Comparison of ENCODE assay signal across 2 cellular contexts in the genomic region with DNA sequence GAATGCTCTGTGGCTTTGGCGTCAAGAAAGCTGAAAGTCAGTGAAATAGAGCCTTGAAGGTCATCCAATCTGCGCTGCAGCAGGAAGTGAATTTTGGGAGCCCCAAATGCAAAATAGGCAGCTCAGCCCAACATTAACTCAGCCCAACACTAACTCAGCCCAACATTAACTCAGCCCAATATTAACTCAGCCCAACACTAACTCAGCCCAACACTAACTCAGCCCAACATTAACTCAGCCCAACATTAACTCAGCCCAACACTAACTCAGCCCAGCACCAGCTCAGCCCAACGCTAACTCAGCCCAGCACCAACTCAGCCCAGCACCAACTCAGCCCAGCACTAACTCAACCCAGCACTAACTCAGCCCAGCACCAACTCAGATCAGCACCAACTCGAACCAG.
A peak's percentile ranks its signal among the peaks of the same experiment; 100 is the strongest.
TF ChIP-seq lines count a peak whose summit lies in the region.

No MANE protein-coding gene starts in this region.

TF ChIP-seq in HEK293, 187 proteins besides CTCF, POLR2A, EP300 and RAD21 (continued from another document and continues in another):
- TF ChIP-seq ZNF670 (tag by site-specific recombination; IDR thresholded peaks at IDR 0.05; ENCODE audit: low read depth) (no peak), ZNF211 (tag by site-specific recombination; IDR thresholded peaks at IDR 0.05; ENCODE audit: low read depth) (no peak), REPIN1 (tag by site-specific recombination; IDR thresholded peaks at IDR 0.05; ENCODE audit: low read depth) (no peak), ZNF24 (tag by site-specific recombination; IDR thresholded peaks at IDR 0.05) (no peak), SCRT2 (tag by site-specific recombination; IDR thresholded peaks at IDR 0.05) (no peak), WT1 (tag by site-specific recombination; IDR thresholded peaks at IDR 0.05) (no peak), ZNF354C (tag by site-specific recombination; IDR thresholded peaks at IDR 0.05; ENCODE audit: borderline replicate concordance, low read depth) (no peak), HOXC10 (CRISPR knock-in tag; IDR thresholded peaks at IDR 0.05) (no peak), GFI1B (tag by site-specific recombination; IDR thresholded peaks at IDR 0.05) (no peak), ZNF549 (tag by site-specific recombination; IDR thresholded peaks at IDR 0.05) (no peak), ZNF366 (tag by site-specific recombination; conservative IDR thresholded peaks at IDR 0.05) (no peak), ZNF112 (tag by site-specific recombination; IDR thresholded peaks at IDR 0.05) (no peak), ZSCAN16 (tag by site-specific recombination; IDR thresholded peaks at IDR 0.05) (peak; percentile 88), ZNF239 (tag by site-specific recombination; IDR thresholded peaks at IDR 0.05) (no peak), ZNF530 (tag by site-specific recombination; IDR thresholded peaks at IDR 0.05; ENCODE audit: low read depth) (no peak)
- TF ChIP-seq, protein P1, sequence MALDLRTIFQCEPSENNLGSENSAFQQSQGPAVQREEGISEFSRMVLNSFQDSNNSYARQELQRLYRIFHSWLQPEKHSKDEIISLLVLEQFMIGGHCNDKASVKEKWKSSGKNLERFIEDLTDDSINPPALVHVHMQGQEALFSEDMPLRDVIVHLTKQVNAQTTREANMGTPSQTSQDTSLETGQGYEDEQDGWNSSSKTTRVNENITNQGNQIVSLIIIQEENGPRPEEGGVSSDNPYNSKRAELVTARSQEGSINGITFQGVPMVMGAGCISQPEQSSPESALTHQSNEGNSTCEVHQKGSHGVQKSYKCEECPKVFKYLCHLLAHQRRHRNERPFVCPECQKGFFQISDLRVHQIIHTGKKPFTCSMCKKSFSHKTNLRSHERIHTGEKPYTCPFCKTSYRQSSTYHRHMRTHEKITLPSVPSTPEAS (tag by site-specific recombination; IDR thresholded peaks at IDR 0.05): no peak
- TF ChIP-seq, protein P2, sequence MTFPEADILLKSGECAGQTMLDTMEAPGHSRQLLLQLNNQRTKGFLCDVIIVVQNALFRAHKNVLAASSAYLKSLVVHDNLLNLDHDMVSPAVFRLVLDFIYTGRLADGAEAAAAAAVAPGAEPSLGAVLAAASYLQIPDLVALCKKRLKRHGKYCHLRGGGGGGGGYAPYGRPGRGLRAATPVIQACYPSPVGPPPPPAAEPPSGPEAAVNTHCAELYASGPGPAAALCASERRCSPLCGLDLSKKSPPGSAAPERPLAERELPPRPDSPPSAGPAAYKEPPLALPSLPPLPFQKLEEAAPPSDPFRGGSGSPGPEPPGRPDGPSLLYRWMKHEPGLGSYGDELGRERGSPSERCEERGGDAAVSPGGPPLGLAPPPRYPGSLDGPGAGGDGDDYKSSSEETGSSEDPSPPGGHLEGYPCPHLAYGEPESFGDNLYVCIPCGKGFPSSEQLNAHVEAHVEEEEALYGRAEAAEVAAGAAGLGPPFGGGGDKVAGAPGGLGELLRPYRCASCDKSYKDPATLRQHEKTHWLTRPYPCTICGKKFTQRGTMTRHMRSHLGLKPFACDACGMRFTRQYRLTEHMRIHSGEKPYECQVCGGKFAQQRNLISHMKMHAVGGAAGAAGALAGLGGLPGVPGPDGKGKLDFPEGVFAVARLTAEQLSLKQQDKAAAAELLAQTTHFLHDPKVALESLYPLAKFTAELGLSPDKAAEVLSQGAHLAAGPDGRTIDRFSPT (tag by site-specific recombination; IDR thresholded peaks at IDR 0.05): no peak
- TF ChIP-seq, protein P3, sequence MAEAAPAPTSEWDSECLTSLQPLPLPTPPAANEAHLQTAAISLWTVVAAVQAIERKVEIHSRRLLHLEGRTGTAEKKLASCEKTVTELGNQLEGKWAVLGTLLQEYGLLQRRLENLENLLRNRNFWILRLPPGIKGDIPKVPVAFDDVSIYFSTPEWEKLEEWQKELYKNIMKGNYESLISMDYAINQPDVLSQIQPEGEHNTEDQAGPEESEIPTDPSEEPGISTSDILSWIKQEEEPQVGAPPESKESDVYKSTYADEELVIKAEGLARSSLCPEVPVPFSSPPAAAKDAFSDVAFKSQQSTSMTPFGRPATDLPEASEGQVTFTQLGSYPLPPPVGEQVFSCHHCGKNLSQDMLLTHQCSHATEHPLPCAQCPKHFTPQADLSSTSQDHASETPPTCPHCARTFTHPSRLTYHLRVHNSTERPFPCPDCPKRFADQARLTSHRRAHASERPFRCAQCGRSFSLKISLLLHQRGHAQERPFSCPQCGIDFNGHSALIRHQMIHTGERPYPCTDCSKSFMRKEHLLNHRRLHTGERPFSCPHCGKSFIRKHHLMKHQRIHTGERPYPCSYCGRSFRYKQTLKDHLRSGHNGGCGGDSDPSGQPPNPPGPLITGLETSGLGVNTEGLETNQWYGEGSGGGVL (tag by site-specific recombination; IDR thresholded peaks at IDR 0.05): no peak
- TF ChIP-seq, protein P4, sequence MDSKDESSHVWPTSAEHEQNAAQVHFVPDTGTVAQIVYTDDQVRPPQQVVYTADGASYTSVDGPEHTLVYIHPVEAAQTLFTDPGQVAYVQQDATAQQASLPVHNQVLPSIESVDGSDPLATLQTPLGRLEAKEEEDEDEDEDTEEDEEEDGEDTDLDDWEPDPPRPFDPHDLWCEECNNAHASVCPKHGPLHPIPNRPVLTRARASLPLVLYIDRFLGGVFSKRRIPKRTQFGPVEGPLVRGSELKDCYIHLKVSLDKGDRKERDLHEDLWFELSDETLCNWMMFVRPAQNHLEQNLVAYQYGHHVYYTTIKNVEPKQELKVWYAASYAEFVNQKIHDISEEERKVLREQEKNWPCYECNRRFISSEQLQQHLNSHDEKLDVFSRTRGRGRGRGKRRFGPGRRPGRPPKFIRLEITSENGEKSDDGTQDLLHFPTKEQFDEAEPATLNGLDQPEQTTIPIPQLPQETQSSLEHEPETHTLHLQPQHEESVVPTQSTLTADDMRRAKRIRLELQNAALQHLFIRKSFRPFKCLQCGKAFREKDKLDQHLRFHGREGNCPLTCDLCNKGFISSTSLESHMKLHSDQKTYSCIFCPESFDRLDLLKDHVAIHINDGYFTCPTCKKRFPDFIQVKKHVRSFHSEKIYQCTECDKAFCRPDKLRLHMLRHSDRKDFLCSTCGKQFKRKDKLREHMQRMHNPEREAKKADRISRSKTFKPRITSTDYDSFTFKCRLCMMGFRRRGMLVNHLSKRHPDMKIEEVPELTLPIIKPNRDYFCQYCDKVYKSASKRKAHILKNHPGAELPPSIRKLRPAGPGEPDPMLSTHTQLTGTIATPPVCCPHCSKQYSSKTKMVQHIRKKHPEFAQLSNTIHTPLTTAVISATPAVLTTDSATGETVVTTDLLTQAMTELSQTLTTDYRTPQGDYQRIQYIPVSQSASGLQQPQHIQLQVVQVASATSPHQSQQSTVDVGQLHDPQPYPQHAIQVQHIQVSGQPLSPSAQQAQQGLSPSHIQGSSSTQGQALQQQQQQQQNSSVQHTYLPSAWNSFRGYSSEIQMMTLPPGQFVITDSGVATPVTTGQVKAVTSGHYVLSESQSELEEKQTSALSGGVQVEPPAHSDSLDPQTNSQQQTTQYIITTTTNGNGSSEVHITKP (tag by site-specific recombination; IDR thresholded peaks at IDR 0.05): no peak

TF ChIP-seq in liver, 16 proteins besides CTCF, POLR2A, EP300 and RAD21 (continued from another document):
- TF ChIP-seq TAF1 (conservative IDR thresholded peaks at IDR 0.05): no peak
- TF ChIP-seq GABPA (IDR thresholded peaks at IDR 0.05 in 1 of 2, conservative IDR thresholded peaks at IDR 0.05 in 1 of 2): no peak
- no peak for TF ChIP-seq YY1 (IDR thresholded peaks at IDR 0.05)
